ENCODE assay signal across 16 cellular contexts in the genomic region with DNA sequence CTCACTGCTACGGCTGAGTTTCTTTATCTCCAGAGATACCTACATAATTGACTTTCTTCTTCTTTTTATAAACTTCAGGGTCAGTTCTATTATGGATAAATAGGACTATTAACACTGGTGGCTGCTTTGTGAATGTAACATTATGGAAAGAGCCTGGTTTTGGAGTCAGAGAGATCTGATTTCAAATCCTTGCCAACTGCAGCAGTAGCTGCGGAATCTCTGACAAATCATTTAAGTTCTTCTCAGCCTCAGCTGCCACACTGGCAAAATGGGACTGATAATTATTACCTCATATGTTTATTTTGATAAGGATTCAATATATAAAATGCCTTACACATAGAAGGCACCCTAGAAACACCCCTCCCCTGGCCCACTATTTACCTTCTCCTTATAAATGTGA.
A peak's percentile ranks its signal among the peaks of the same experiment; 100 is the strongest.
DNase-seq lines count a peak whose midpoint lies in the region; ATAC-seq and TF ChIP-seq lines count a peak whose summit lies in the region.
"Had no signal": no experiment of that assay in that cellular context is flagged by ENCODE, and none has a peak within 500 bp of the region (broad histone marks: within the 10 kb centered on the region; RNA-seq: fewer than 3 reads in every experiment).

No MANE protein-coding gene starts in this region.

- no peaks in the 10 kb centered on the region for H3K36me3 Mint-ChIP-seq in CD4-positive, CD25-positive, alpha-beta regulatory T cell
- H3K36me3 Mint-ChIP-seq in HFFc6 (ENCODE audit: low read depth) (no peaks in the 10 kb centered on the region), brain (peaks cover 4% of the 10 kb centered on the region), nephron progenitor cell (ENCODE audit: low read depth) (no peaks in the 10 kb centered on the region)
- H3K36me3 Mint-ChIP-seq in natural killer cell treated with Interleukin-12 subunit alpha and Interleukin-12 subunit beta and Interleukin-15 and Interleukin-18, amount 100 ng/mL, for 72 hours, result no peaks in the 10 kb centered on the region

- no peak for DNase-seq in CD4-positive, CD25-positive, alpha-beta regulatory T cell
- no peak for DNase-seq in HFFc6
- DNase-seq in nephron progenitor cell, result no peak
- no peak for DNase-seq in natural killer cell treated with Interleukin-12 subunit alpha and Interleukin-12 subunit beta and Interleukin-15 and Interleukin-18, amount 100 ng/mL, for 72 hours (ENCODE audit: low spot score)
- DNase-seq: activated CD8-positive, alpha-beta memory T cell treated with anti-CD3 and anti-CD28 coated beads, Interleukin-2, amount 10 ng/mL, durations not matched to agents 7 days and 5 days; AML-193; Caco-2; NCI-H1105 treated with DMSO at 0.1 percent for 48 hours; NCI-H524 treated with DMSO at 0.1 percent for 48 hours; stimulated activated CD4-positive, alpha-beta T cell treated with anti-CD3 and anti-CD28 coated beads, Interleukin-2, amount 100 ng/mL, for 24 hours; upper lobe of right lung had no signal

- no peaks in the 10 kb centered on the region for H3K27me3 Mint-ChIP-seq in CD4-positive, CD25-positive, alpha-beta regulatory T cell
- peaks cover 3% of the 10 kb centered on the region; the same call in 1 of the 2 replicates for H3K27me3 Mint-ChIP-seq in HFFc6 (ENCODE audit: insufficient read depth)
- no peaks in the 10 kb centered on the region for H3K27me3 Mint-ChIP-seq in brain
- no peaks in the 10 kb centered on the region for H3K27me3 Mint-ChIP-seq in nephron progenitor cell (ENCODE audit: low read depth, poor library complexity)
- peaks cover 6% of the 10 kb centered on the region in 2 donors for H3K27me3 Mint-ChIP-seq in natural killer cell treated with Interleukin-12 subunit alpha and Interleukin-12 subunit beta and Interleukin-15 and Interleukin-18, amount 100 ng/mL, for 72 hours
- H3K27me3 Mint-ChIP-seq: activated CD8-positive, alpha-beta memory T cell treated with anti-CD3 and anti-CD28 coated beads, Interleukin-2, amount 10 ng/mL, durations not matched to agents 7 days and 5 days had no signal

- no peaks in the 10 kb centered on the region for H3K9me3 ChIP-seq in CD4-positive, CD25-positive, alpha-beta regulatory T cell (ENCODE audit: control insufficient read depth in 2 of 2, low read length in 2 of 2)
- H3K9me3 ChIP-seq: ascending aorta, Caco-2, upper lobe of right lung had no signal

- peaks cover 6% of the 10 kb centered on the region for H3K4me1 ChIP-seq in CD4-positive, CD25-positive, alpha-beta regulatory T cell (ENCODE audit: control insufficient read depth, insufficient read depth, low read length, poor library complexity, severe bottlenecking)
- H3K4me1 ChIP-seq: Caco-2, parathyroid adenoma, upper lobe of right lung had no signal

- H3K4me1 Mint-ChIP-seq in CD4-positive, CD25-positive, alpha-beta regulatory T cell, result peaks cover 5 to 63% (median 36%) of the 10 kb centered on the region in 4 donors
- H3K4me1 Mint-ChIP-seq in HFFc6 (ENCODE audit: low read depth), result peaks cover 8% of the 10 kb centered on the region; the same call in 1 of the 2 replicates
- H3K4me1 Mint-ChIP-seq in brain, result peaks cover 47% of the 10 kb centered on the region
- peaks cover 31% of the 10 kb centered on the region for H3K4me1 Mint-ChIP-seq in nephron progenitor cell
- H3K4me1 Mint-ChIP-seq in natural killer cell treated with Interleukin-12 subunit alpha and Interleukin-12 subunit beta and Interleukin-15 and Interleukin-18, amount 100 ng/mL, for 72 hours (ENCODE audit: low read depth in 2 of 2), result peaks cover 2 to 5% of the 10 kb centered on the region in 2 donors
- H3K4me1 Mint-ChIP-seq: activated CD8-positive, alpha-beta memory T cell treated with anti-CD3 and anti-CD28 coated beads, Interleukin-2, amount 10 ng/mL, durations not matched to agents 7 days and 5 days had no signal

- no peak overlapping the region for H3K4me3 Mint-ChIP-seq in CD4-positive, CD25-positive, alpha-beta regulatory T cell
- H3K4me3 Mint-ChIP-seq in HFFc6 (0 out of 2 replicates have a peak overlapping the region, but pooled peaks have one; percentile 16), brain (no peak overlapping the region), nephron progenitor cell (no peak overlapping the region)
- no peak overlapping the region for H3K4me3 Mint-ChIP-seq in natural killer cell treated with Interleukin-12 subunit alpha and Interleukin-12 subunit beta and Interleukin-15 and Interleukin-18, amount 100 ng/mL, for 72 hours
- H3K4me3 Mint-ChIP-seq: activated CD8-positive, alpha-beta memory T cell treated with anti-CD3 and anti-CD28 coated beads, Interleukin-2, amount 10 ng/mL, durations not matched to agents 7 days and 5 days had no signal

- TF ChIP-seq CTCF in HFFc6 (IDR thresholded peaks at IDR 0.05), result no peak
- TF ChIP-seq CTCF in brain (conservative IDR thresholded peaks at IDR 0.05), result no peak
- no peak for TF ChIP-seq CTCF in nephron progenitor cell (IDR thresholded peaks at IDR 0.05)

- no peak for ATAC-seq in CD4-positive, CD25-positive, alpha-beta regulatory T cell (ENCODE audit: low read depth in 2 of 2)
- ATAC-seq in natural killer cell treated with Interleukin-12 subunit alpha and Interleukin-12 subunit beta and Interleukin-15 and Interleukin-18, amount 100 ng/mL, for 72 hours, result no peak
- ATAC-seq in HG03175 (IDR thresholded peaks at IDR 0.05; ENCODE audit: unreplicated experiment), result no peak
- ATAC-seq in HG02885 (IDR thresholded peaks at IDR 0.05; ENCODE audit: poor library complexity, unreplicated experiment), result no peak
- ATAC-seq: activated CD8-positive, alpha-beta memory T cell treated with anti-CD3 and anti-CD28 coated beads, Interleukin-2, amount 10 ng/mL, durations not matched to agents 7 days and 5 days; upper lobe of right lung had no signal

- H3K27me3 ChIP-seq in CD4-positive, CD25-positive, alpha-beta regulatory T cell (ENCODE audit: control insufficient read depth, insufficient read depth, low read length), result no peaks in the 10 kb centered on the region
- H3K27me3 ChIP-seq: ascending aorta, upper lobe of right lung had no signal

- H3K36me3 ChIP-seq in CD4-positive, CD25-positive, alpha-beta regulatory T cell (ENCODE audit: control insufficient read depth, insufficient read depth, low read length), result no peaks in the 10 kb centered on the region
- H3K36me3 ChIP-seq: ascending aorta, upper lobe of right lung had no signal

- H3K9me3 Mint-ChIP-seq in CD4-positive, CD25-positive, alpha-beta regulatory T cell, result peaks cover 0 to 1% (median 0%) of the 10 kb centered on the region in 7 donors
- H3K9me3 Mint-ChIP-seq in HFFc6 (peaks cover 5% of the 10 kb centered on the region; the same call in 1 of the 2 replicates), brain (no peaks in the 10 kb centered on the region), nephron progenitor cell (no peaks in the 10 kb centered on the region)
- no peaks in the 10 kb centered on the region for H3K9me3 Mint-ChIP-seq in natural killer cell treated with Interleukin-12 subunit alpha and Interleukin-12 subunit beta and Interleukin-15 and Interleukin-18, amount 100 ng/mL, for 72 hours

- H3K4me3 ChIP-seq in CD4-positive, CD25-positive, alpha-beta regulatory T cell (ENCODE audit: low read depth, low read length), result no peak overlapping the region
- H3K4me3 ChIP-seq: ascending aorta, upper lobe of right lung had no signal

- peak overlapping the region in 2 of 3 donors; percentile 47 to 57 for H3K27ac Mint-ChIP-seq in CD4-positive, CD25-positive, alpha-beta regulatory T cell
- H3K27ac Mint-ChIP-seq in HFFc6, result peak overlapping the region; percentile 3; the same call in 1 of the 2 replicates
- H3K27ac Mint-ChIP-seq in brain, result peak overlapping the region in 4 of 5 experiments; percentile 8 to 78 (median 40)
- H3K27ac Mint-ChIP-seq in nephron progenitor cell, result peak overlapping the region; percentile 16
- no peak overlapping the region for H3K27ac Mint-ChIP-seq in natural killer cell treated with Interleukin-12 subunit alpha and Interleukin-12 subunit beta and Interleukin-15 and Interleukin-18, amount 100 ng/mL, for 72 hours
- H3K27ac Mint-ChIP-seq: activated CD8-positive, alpha-beta memory T cell treated with anti-CD3 and anti-CD28 coated beads, Interleukin-2, amount 10 ng/mL, durations not matched to agents 7 days and 5 days had no signal

- no peak overlapping the region for H3K27ac ChIP-seq in CD4-positive, CD25-positive, alpha-beta regulatory T cell (ENCODE audit: insufficient read depth, low read length, poor library complexity, severe bottlenecking)
- H3K27ac ChIP-seq: ascending aorta, parathyroid adenoma, upper lobe of right lung had no signal

Comparison
In these comparisons a context has a peak if more than half of its experiments do, and no peak if none do; other contexts are left out.
1. H3K27ac Mint-ChIP-seq: peak in CD4-positive, CD25-positive, alpha-beta regulatory T cell (2 of 3), HFFc6 (single experiment), brain (4 of 5) and nephron progenitor cell (single experiment); none in natural killer cell treated with Interleukin-12 subunit alpha and Interleukin-12 subunit beta and Interleukin-15 and Interleukin-18, amount 100 ng/mL, for 72 hours (0 of 2).